10 cellular contexts compared by ENCODE assay signal in genomic region chr17:57874058-57874419, GRCh38. TPM values are rescaled to one million over a fixed set of nuclear protein-coding genes. Genes with fewer than 3 reads are reported as not detected.
A peak's percentile ranks its signal among the peaks of the same experiment; 100 is the strongest.
DNase-seq lines count a peak whose midpoint lies in the region; ATAC-seq and TF ChIP-seq lines count a peak whose summit lies in the region.
"Had no signal": no experiment of that assay in that cellular context is flagged by ENCODE, and none has a peak within 500 bp of the region (broad histone marks: within the 10 kb centered on the region; RNA-seq: fewer than 3 reads in every experiment).

No MANE protein-coding gene starts in this region.

- H3K4me1 ChIP-seq in HUES64 (ENCODE audit: insufficient read depth, low read length): peaks cover 39% of the 10 kb centered on the region
- peaks cover 38 to 55% of the 10 kb centered on the region in 2 donors for H3K4me1 ChIP-seq in ascending aorta
- H3K4me1 ChIP-seq in right lobe of liver: no peaks in the 10 kb centered on the region
- peaks cover 83% of the 10 kb centered on the region for H3K4me1 ChIP-seq in stomach smooth muscle (ENCODE audit: control insufficient read depth, insufficient read depth, low read length)

- H3K36me3 ChIP-seq in HUES64 (ENCODE audit: insufficient read depth, low read length): peaks cover 3% of the 10 kb centered on the region; the same call in 1 of the 2 replicates
- H3K36me3 ChIP-seq in ascending aorta: peaks cover 13 to 15% of the 10 kb centered on the region in 2 donors
- no peaks in the 10 kb centered on the region for H3K36me3 ChIP-seq in right lobe of liver
- H3K36me3 ChIP-seq in stomach smooth muscle (ENCODE audit: control insufficient read depth in 2 of 2, insufficient read depth in 2 of 2, low read length in 2 of 2): peaks cover 34 to 40% of the 10 kb centered on the region in 2 donors

- H3K9me3 ChIP-seq in HUES64 (ENCODE audit: insufficient read depth, low read depth, low read length) (no peaks in the 10 kb centered on the region), ascending aorta (no peaks in the 10 kb centered on the region), right lobe of liver (no peaks in the 10 kb centered on the region), stomach smooth muscle (ENCODE audit: control insufficient read depth in 2 of 2, low read length in 2 of 2) (no peaks in the 10 kb centered on the region)

- H3K27me3 ChIP-seq in HUES64 (ENCODE audit: insufficient read depth, low read length) (no peaks in the 10 kb centered on the region), ascending aorta (no peaks in the 10 kb centered on the region), right lobe of liver (no peaks in the 10 kb centered on the region), stomach smooth muscle (ENCODE audit: control insufficient read depth in 1 of 2, insufficient read depth in 2 of 2, low read length in 2 of 2) (no peaks in the 10 kb centered on the region)

- TF ChIP-seq CTCF in ascending aorta (IDR thresholded peaks at IDR 0.05) (no peak), right lobe of liver (IDR thresholded peaks at IDR 0.05) (no peak)

- DNase-seq in ascending aorta (ENCODE audit: low spot score in 2 of 2) (no peak), right lobe of liver (peak in 1 of 3 donors; percentile 23), NCI-H226 (no peak), DMS153 (lab: John Stamatoyannopoulos, UW) (no peak)
- DNase-seq: erythroblast, SHP77 treated with DMSO at 0.1 percent for 48 hours had no signal

- ATAC-seq in right lobe of liver (no peak), GM19035 (IDR thresholded peaks at IDR 0.05; ENCODE audit: unreplicated experiment) (no peak), HG03432 (IDR thresholded peaks at IDR 0.05; ENCODE audit: unreplicated experiment) (no peak)

- H3K27ac ChIP-seq in HUES64 (ENCODE audit: low read depth, low read length) (peak overlapping the region; percentile 95), ascending aorta (peak overlapping the region; percentile 80 to 85), right lobe of liver (peak overlapping the region in 2 of 3 donors; percentile 25 to 38), stomach smooth muscle (ENCODE audit: low read length) (peak overlapping the region; percentile 96)

- H3K9ac ChIP-seq in HUES64 (ENCODE audit: low read depth, low read length) (peak overlapping the region; percentile 81), stomach smooth muscle (ENCODE audit: low read length in 2 of 2) (peak overlapping the region; percentile 51 to 73)

- H3K4me3 ChIP-seq in HUES64 (ENCODE audit: low read length): peak overlapping the region; percentile 14; the same call in 1 of the 2 replicates
- H3K4me3 ChIP-seq in ascending aorta: peak overlapping the region; percentile 11 to 49
- H3K4me3 ChIP-seq in right lobe of liver: no peak overlapping the region
- H3K4me3 ChIP-seq in stomach smooth muscle (ENCODE audit: low read length in 2 of 2): peak overlapping the region; percentile 9 to 44

- no peak for TF ChIP-seq POLR2A in right lobe of liver (IDR thresholded peaks at IDR 0.05)

- WGBS in HUES64: 52% methylated on average over 7 of the region's 7 CpGs
- no CpG with 5 or more reads among the region's 7 CpGs for WGBS in right lobe of liver (ENCODE audit: insufficient coverage, low coverage, low lambda C conversion rate, missing lambda C conversion rate)

- intact Hi-C loops in ascending aorta (cut with DNase I): no loop called here
- intact Hi-C loops in right lobe of liver (cut with DNase I): no loop called here

RNA-seq across cellular contexts. Expression of gene MRPS23, which starts 24.2 kb away (rescaled TPM):
- polyA plus RNA-seq in HUES64 (2013, experiment 1 of 2): 54.9 TPM
- polyA plus RNA-seq in HUES64 (2013, experiment 2 of 2): 49.2 TPM
- total RNA-seq in ascending aorta (2.0 TPM), right lobe of liver (10 to 100 TPM; 13.0 to 23.0 (median 15.2) TPM)

Comparison
In these comparisons a context has a peak if more than half of its experiments do, and no peak if none do; other contexts are left out.
1. H3K27ac ChIP-seq: peak in every context shown above with its lines; median percentile 96 in stomach smooth muscle; 95 in HUES64; 82 in ascending aorta; 32 in right lobe of liver.
2. H3K4me3 ChIP-seq: peak in HUES64 (single experiment), ascending aorta (2 of 2) and stomach smooth muscle (2 of 2); none in right lobe of liver (0 of 3).